In genomic region chr22:40654522-40655167, GRCh38 we compare ENCODE assay signal across 10 cellular contexts. TPM values are rescaled to one million over a fixed set of nuclear protein-coding genes. Genes with fewer than 3 reads are reported as not detected.
A peak's percentile ranks its signal among the peaks of the same experiment; 100 is the strongest.
DNase-seq lines count a peak whose midpoint lies in the region; ATAC-seq and TF ChIP-seq lines count a peak whose summit lies in the region.
"Had no signal": no experiment of that assay in that cellular context is flagged by ENCODE, and none has a peak within 500 bp of the region (broad histone marks: within the 10 kb centered on the region; RNA-seq: fewer than 3 reads in every experiment).

No MANE protein-coding gene starts in this region.

- TF ChIP-seq CTCF in WI38 (IDR thresholded peaks at IDR 0.05; ENCODE audit: low read depth, low read length): 0 out of 2 replicates have a peak, but pooled peaks have one; percentile 7
- no peak for TF ChIP-seq CTCF in activated CD8-positive, alpha-beta T cell treated with anti-CD3 and anti-CD28 coated beads for 36 hours (IDR thresholded peaks at IDR 0.05)

- peaks cover 4 to 17% of the 10 kb centered on the region in 2 donors for H3K4me1 Mint-ChIP-seq in natural killer cell treated with Interleukin-12 subunit alpha and Interleukin-12 subunit beta and Interleukin-15 and Interleukin-18, amount 100 ng/mL, for 72 hours (ENCODE audit: low read depth in 2 of 2)
- peaks cover 13% of the 10 kb centered on the region for H3K4me1 Mint-ChIP-seq in activated CD8-positive, alpha-beta T cell treated with anti-CD3 and anti-CD28 coated beads for 36 hours (ENCODE audit: low read depth)

- H3K4me3 Mint-ChIP-seq in natural killer cell treated with Interleukin-12 subunit alpha and Interleukin-12 subunit beta and Interleukin-15 and Interleukin-18, amount 100 ng/mL, for 72 hours: no peak overlapping the region
- no peak overlapping the region for H3K4me3 Mint-ChIP-seq in activated CD8-positive, alpha-beta T cell treated with anti-CD3 and anti-CD28 coated beads for 36 hours

- no peaks in the 10 kb centered on the region for H3K36me3 Mint-ChIP-seq in natural killer cell treated with Interleukin-12 subunit alpha and Interleukin-12 subunit beta and Interleukin-15 and Interleukin-18, amount 100 ng/mL, for 72 hours
- no peaks in the 10 kb centered on the region for H3K36me3 Mint-ChIP-seq in activated CD8-positive, alpha-beta T cell treated with anti-CD3 and anti-CD28 coated beads for 36 hours (ENCODE audit: low read depth)
- H3K36me3 Mint-ChIP-seq: CD4-positive, CD25-positive, alpha-beta regulatory T cell had no signal

- intact Hi-C loops in Right ventricle myocardium superior (cut with DNase I): no loop called here
- intact Hi-C loops in activated CD8-positive, alpha-beta T cell treated with anti-CD3 and anti-CD28 coated beads for 36 hours (cut with micrococcal nuclease): no loop called here

- peak; percentile 74 for ATAC-seq in Right ventricle myocardium superior (ENCODE audit: poor library complexity)
- ATAC-seq in natural killer cell treated with Interleukin-12 subunit alpha and Interleukin-12 subunit beta and Interleukin-15 and Interleukin-18, amount 100 ng/mL, for 72 hours: no peak
- ATAC-seq in activated CD8-positive, alpha-beta T cell treated with anti-CD3 and anti-CD28 coated beads for 36 hours: no peak

- peaks cover 0 to 2% of the 10 kb centered on the region in 2 donors for H3K27me3 Mint-ChIP-seq in natural killer cell treated with Interleukin-12 subunit alpha and Interleukin-12 subunit beta and Interleukin-15 and Interleukin-18, amount 100 ng/mL, for 72 hours
- H3K27me3 Mint-ChIP-seq in activated CD8-positive, alpha-beta T cell treated with anti-CD3 and anti-CD28 coated beads for 36 hours: no peaks in the 10 kb centered on the region
- H3K27me3 Mint-ChIP-seq: CD4-positive, CD25-positive, alpha-beta regulatory T cell had no signal

- DNase-seq in DMS79 treated with DMSO at 0.1 percent for 48 hours (lab: John Stamatoyannopoulos, UW) (peak; percentile 30), DMS79 (lab: John Stamatoyannopoulos, UW) (no peak), Right ventricle myocardium superior (peak; percentile 80), retina (peak; percentile 54), amniotic stem cell (lab: John Stamatoyannopoulos, UW) (no peak)
- no peak for DNase-seq in natural killer cell treated with Interleukin-12 subunit alpha and Interleukin-12 subunit beta and Interleukin-15 and Interleukin-18, amount 100 ng/mL, for 72 hours (ENCODE audit: low spot score)
- no peak for DNase-seq in activated CD8-positive, alpha-beta T cell treated with anti-CD3 and anti-CD28 coated beads for 36 hours
- DNase-seq: CD4-positive, CD25-positive, alpha-beta regulatory T cell had no signal

- POLR2A ChIA-PET in activated CD8-positive, alpha-beta T cell treated with anti-CD3 and anti-CD28 coated beads for 36 hours (lab: Charles Lee): interaction anchor here (1.1 kb wide), 1 partner anchor 391 kb away, joined by 3 read pairs; no protein-coding TSS in a partner anchor

- H3K4me3 ChIP-seq in WI38 (ENCODE audit: low read depth, low read length): no peak overlapping the region

- no peaks in the 10 kb centered on the region for H3K9me3 Mint-ChIP-seq in natural killer cell treated with Interleukin-12 subunit alpha and Interleukin-12 subunit beta and Interleukin-15 and Interleukin-18, amount 100 ng/mL, for 72 hours
- no peaks in the 10 kb centered on the region for H3K9me3 Mint-ChIP-seq in activated CD8-positive, alpha-beta T cell treated with anti-CD3 and anti-CD28 coated beads for 36 hours
- H3K9me3 Mint-ChIP-seq: CD4-positive, CD25-positive, alpha-beta regulatory T cell had no signal

- H3K27ac Mint-ChIP-seq in natural killer cell treated with Interleukin-12 subunit alpha and Interleukin-12 subunit beta and Interleukin-15 and Interleukin-18, amount 100 ng/mL, for 72 hours: no peak overlapping the region
- H3K27ac Mint-ChIP-seq in activated CD8-positive, alpha-beta T cell treated with anti-CD3 and anti-CD28 coated beads for 36 hours: no peak overlapping the region
- H3K27ac Mint-ChIP-seq: CD4-positive, CD25-positive, alpha-beta regulatory T cell had no signal

- CTCF ChIA-PET in activated CD8-positive, alpha-beta T cell treated with anti-CD3 and anti-CD28 coated beads for 36 hours (lab: Charles Lee): interaction anchor here (0.9 to 4.2 kb wide), 2 partner anchors 8 to 28 kb away, joined by 3 to 21 read pairs; no protein-coding TSS in a partner anchor

RNA-seq across cellular contexts. Expression of gene MRTFA, which starts 18.1 kb away (rescaled TPM):
- 26.4 TPM for total RNA-seq in Right ventricle myocardium superior
- 10 to 100 TPM; 53.4 to 86.9 TPM for total RNA-seq in natural killer cell treated with Interleukin-12 subunit alpha and Interleukin-12 subunit beta and Interleukin-15 and Interleukin-18, amount 100 ng/mL, for 72 hours
- 10 to 100 TPM; 37.4 to 40.0 TPM for total RNA-seq in activated CD8-positive, alpha-beta T cell treated with anti-CD3 and anti-CD28 coated beads for 36 hours

RNA-seq across cellular contexts. Expression of gene MCHR1, which starts 24.6 kb away (rescaled TPM):
- total RNA-seq in Right ventricle myocardium superior: 0.54 TPM
- not detected for total RNA-seq in natural killer cell treated with Interleukin-12 subunit alpha and Interleukin-12 subunit beta and Interleukin-15 and Interleukin-18, amount 100 ng/mL, for 72 hours
- total RNA-seq in activated CD8-positive, alpha-beta T cell treated with anti-CD3 and anti-CD28 coated beads for 36 hours: not detected
- total RNA-seq: CD4-positive, CD25-positive, alpha-beta regulatory T cell; T-helper 2 cell treated with Interferon-gamma antibody and Interleukin-4, amounts not matched to agents 100 ng/mL and 5 ng/mL, for 36 hours had no signal

Comparison
In these comparisons a context has a peak if more than half of its experiments do, and no peak if none do; other contexts are left out.
1. DNase-seq: peak in DMS79 treated with DMSO at 0.1 percent for 48 hours (single experiment), Right ventricle myocardium superior (single experiment) and retina (single experiment); none in DMS79 (single experiment), natural killer cell treated with Interleukin-12 subunit alpha and Interleukin-12 subunit beta and Interleukin-15 and Interleukin-18, amount 100 ng/mL, for 72 hours (single experiment), amniotic stem cell (single experiment) and activated CD8-positive, alpha-beta T cell treated with anti-CD3 and anti-CD28 coated beads for 36 hours (single experiment).